9 cellular contexts compared by ENCODE assay signal in genomic region chr2:160061533-160062282, GRCh38. TPM values are rescaled to one million over a fixed set of nuclear protein-coding genes. Genes with fewer than 3 reads are reported as not detected.
DNase-seq lines count a peak whose midpoint lies in the region; ATAC-seq and TF ChIP-seq lines count a peak whose summit lies in the region.
"Had no signal": no experiment of that assay in that cellular context is flagged by ENCODE, and none has a peak within 500 bp of the region (broad histone marks: within the 10 kb centered on the region; RNA-seq: fewer than 3 reads in every experiment).

No MANE protein-coding gene starts in this region.

- DNase-seq in CD4-positive, alpha-beta T cell: no peak
- DNase-seq in activated CD4-positive, alpha-beta memory T cell treated with anti-CD3 and anti-CD28 coated beads, Interleukin-2, amount 10 ng/mL, durations not matched to agents 7 days and 5 days: no peak
- DNase-seq in left cardiac atrium: peak; percentile 31
- DNase-seq in psoas muscle: peak in 1 of 2 donors; percentile 48
- no peak for DNase-seq in H4 (ENCODE audit: low spot score)
- no peak for DNase-seq in stimulated activated CD8-positive, alpha-beta memory T cell treated with anti-CD3 and anti-CD28 coated beads, Interleukin-4, amount 100 ng/mL, for 48 hours
- DNase-seq in T1000 (lab: John Stamatoyannopoulos, UW): no peak
- DNase-seq: RPMI8226 had no signal

- H3K27me3 ChIP-seq in CD4-positive, alpha-beta T cell (ENCODE audit: control insufficient read depth, insufficient read depth, low read length): peaks cover 48% of the 10 kb centered on the region
- H3K27me3 ChIP-seq in psoas muscle (ENCODE audit: insufficient read depth in 3 of 3, low read length in 2 of 3): peaks cover 0 to 1% (median 0%) of the 10 kb centered on the region in 3 donors

- no peak overlapping the region for H3K27ac Mint-ChIP-seq in CD4-positive, alpha-beta T cell
- H3K27ac Mint-ChIP-seq in activated CD4-positive, alpha-beta memory T cell treated with anti-CD3 and anti-CD28 coated beads, Interleukin-2, amount 10 ng/mL, durations not matched to agents 7 days and 5 days: no peak overlapping the region

- CTCF ChIA-PET in CD4-positive, alpha-beta T cell (lab: Charles Lee): no interaction called here
- CTCF ChIA-PET in activated CD4-positive, alpha-beta memory T cell treated with anti-CD3 and anti-CD28 coated beads, Interleukin-2, amount 10 ng/mL, durations not matched to agents 7 days and 5 days (lab: Charles Lee): no interaction called here

- TF ChIP-seq CTCF in CD4-positive, alpha-beta T cell (IDR thresholded peaks at IDR 0.05): no peak
- TF ChIP-seq CTCF in psoas muscle (IDR thresholded peaks at IDR 0.05): no peak

- peak overlapping the region; percentile 70 for H3K4me3 Mint-ChIP-seq in CD4-positive, alpha-beta T cell
- H3K4me3 Mint-ChIP-seq in activated CD4-positive, alpha-beta memory T cell treated with anti-CD3 and anti-CD28 coated beads, Interleukin-2, amount 10 ng/mL, durations not matched to agents 7 days and 5 days: peak overlapping the region; percentile 22

- H3K27me3 Mint-ChIP-seq in CD4-positive, alpha-beta T cell: peaks cover 70% of the 10 kb centered on the region
- peaks cover 59% of the 10 kb centered on the region for H3K27me3 Mint-ChIP-seq in activated CD4-positive, alpha-beta memory T cell treated with anti-CD3 and anti-CD28 coated beads, Interleukin-2, amount 10 ng/mL, durations not matched to agents 7 days and 5 days

- no peak for ATAC-seq in CD4-positive, alpha-beta T cell (ENCODE audit: poor library complexity)
- peak; percentile 13 to 42 for ATAC-seq in left cardiac atrium
- peak; percentile 10 to 31 (median 25) for ATAC-seq in psoas muscle
- ATAC-seq in HG03439 (IDR thresholded peaks at IDR 0.05; ENCODE audit: unreplicated experiment): no peak

- peaks cover 9% of the 10 kb centered on the region for H3K4me1 Mint-ChIP-seq in CD4-positive, alpha-beta T cell (ENCODE audit: low read depth)
- H3K4me1 Mint-ChIP-seq in activated CD4-positive, alpha-beta memory T cell treated with anti-CD3 and anti-CD28 coated beads, Interleukin-2, amount 10 ng/mL, durations not matched to agents 7 days and 5 days: peaks cover 7% of the 10 kb centered on the region

- no peaks in the 10 kb centered on the region for H3K36me3 Mint-ChIP-seq in CD4-positive, alpha-beta T cell (ENCODE audit: low read depth)
- no peaks in the 10 kb centered on the region for H3K36me3 Mint-ChIP-seq in activated CD4-positive, alpha-beta memory T cell treated with anti-CD3 and anti-CD28 coated beads, Interleukin-2, amount 10 ng/mL, durations not matched to agents 7 days and 5 days (ENCODE audit: low read depth)

- H3K9me3 Mint-ChIP-seq in CD4-positive, alpha-beta T cell: no peaks in the 10 kb centered on the region
- no peaks in the 10 kb centered on the region for H3K9me3 Mint-ChIP-seq in activated CD4-positive, alpha-beta memory T cell treated with anti-CD3 and anti-CD28 coated beads, Interleukin-2, amount 10 ng/mL, durations not matched to agents 7 days and 5 days

- POLR2A ChIA-PET in CD4-positive, alpha-beta T cell (lab: Charles Lee): no interaction called here
- POLR2A ChIA-PET in activated CD4-positive, alpha-beta memory T cell treated with anti-CD3 and anti-CD28 coated beads, Interleukin-2, amount 10 ng/mL, durations not matched to agents 7 days and 5 days (lab: Charles Lee): no interaction called here

- WGBS in psoas muscle, 3 donors: 35 to 41% (median 37%) methylated on average over 37 to 45 of the region's 45 CpGs

- H3K9me3 ChIP-seq in CD4-positive, alpha-beta T cell (ENCODE audit: control insufficient read depth, low read length): no peaks in the 10 kb centered on the region
- no peaks in the 10 kb centered on the region for H3K9me3 ChIP-seq in psoas muscle

- H3K27ac ChIP-seq in CD4-positive, alpha-beta T cell (ENCODE audit: low read depth, low read length): no peak overlapping the region
- no peak overlapping the region for H3K27ac ChIP-seq in psoas muscle

- H3K4me3 ChIP-seq in psoas muscle: peak overlapping the region; percentile 72

- intact Hi-C loops in CD4-positive, alpha-beta T cell (cut with DNase I, micrococcal nuclease): no loop called here
- intact Hi-C loops in left cardiac atrium (cut with DNase I): no loop called here
- intact Hi-C loops in psoas muscle (cut with DNase I): no loop called here

- H3K4me1 ChIP-seq in psoas muscle: no peaks in the 10 kb centered on the region

- no peaks in the 10 kb centered on the region for H3K36me3 ChIP-seq in psoas muscle (ENCODE audit: insufficient read depth in 1 of 2, low read depth in 1 of 2)

RNA-seq across cellular contexts. Expression of gene PLA2R1, which starts 0.7 kb away (rescaled TPM):
- not detected for total RNA-seq in CD4-positive, alpha-beta T cell
- total RNA-seq in activated CD4-positive, alpha-beta memory T cell treated with anti-CD3 and anti-CD28 coated beads, Interleukin-2, amount 10 ng/mL, durations not matched to agents 7 days and 5 days: not detected
- total RNA-seq in left cardiac atrium: 1 to 10 TPM; 3.2 to 4.2 TPM
- total RNA-seq in psoas muscle: under 1 TPM; 0.26 to 0.97 (median 0.61) TPM
- under 1 TPM; 0.17 to 0.21 (median 0.20) TPM for polyA plus RNA-seq in psoas muscle
- 0.06 TPM in 1 of 2 replicates, not detected in the other for total RNA-seq in H4 (2014; rRNA removed; shearing (Covaris generic))

Comparison
In these comparisons a context has a peak if more than half of its experiments do, and no peak if none do; other contexts are left out.
1. ATAC-seq: peak in left cardiac atrium (2 of 2) and psoas muscle (4 of 4); none in CD4-positive, alpha-beta T cell (single experiment) and HG03439 (single experiment).